ENCODE assay signal across 8 cellular contexts in the genomic region with DNA sequence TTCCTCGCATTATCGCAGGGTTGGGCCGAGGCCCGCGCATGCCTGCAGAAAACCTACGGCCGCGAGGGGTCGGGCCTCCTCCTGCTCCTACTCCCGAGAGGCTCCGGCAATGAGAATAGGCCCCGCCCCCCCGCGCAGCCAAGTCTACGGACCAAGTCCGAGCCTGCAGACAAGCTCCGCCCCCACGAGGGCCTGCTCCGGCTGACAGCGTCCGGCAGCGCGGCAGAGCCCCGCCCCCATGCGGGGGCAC. TPM values are rescaled to one million over a fixed set of nuclear protein-coding genes. Genes with fewer than 3 reads are reported as not detected.
DNase-seq lines count a peak whose midpoint lies in the region; ATAC-seq and FAIRE-seq lines count a peak whose summit lies in the region.

No MANE protein-coding gene starts in this region.

- H3K4ac ChIP-seq in mesendoderm (ENCODE audit: low read depth, low read length) = no peak overlapping the region

- H3K4me1 ChIP-seq in mesendoderm (ENCODE audit: control insufficient read depth, low read depth, low read length) = peaks cover 22% of the 10 kb centered on the region

- no peak overlapping the region for H3K56ac ChIP-seq in mesendoderm (ENCODE audit: low read length)

- peak; percentile 76 for ATAC-seq in GM19328 (IDR thresholded peaks at IDR 0.05; ENCODE audit: unreplicated experiment)

- DNase-seq in AML-193 (lab: John Stamatoyannopoulos, UW) (peak; percentile 100), HUDEP-2 (lab: John Stamatoyannopoulos, UW; ENCODE audit: unreplicated experiment in 76 of 76) (peak in 75 of 76 experiments; percentile 98 to 100 (median 100)), NOMO-1 treated with DMSO at 0.1 percent for 48 hours (lab: John Stamatoyannopoulos, UW; ENCODE audit: unreplicated experiment) (peak; percentile 98), mesendoderm (peak; percentile 100)
- peak; percentile 100 for DNase-seq in activated CD8-positive, alpha-beta memory T cell treated with anti-CD3 and anti-CD28 coated beads, Interleukin-2, amount 50 U/mL, for 48 hours
- peak; percentile 100 for DNase-seq in stimulated activated CD8-positive, alpha-beta memory T cell treated with anti-CD3 and anti-CD28 coated beads, Interleukin-15, amount 100 ng/mL, for 24 hours (ENCODE audit: low read depth)

- no peak overlapping the region for H3K4me3 ChIP-seq in mesendoderm (ENCODE audit: low read length)

- no peak overlapping the region for H2BK15ac ChIP-seq in mesendoderm (replicated peaks; ENCODE audit: low read depth)

- WGBS in mesendoderm (ENCODE audit: extremely low coverage, insufficient coverage, low lambda C conversion rate) = no CpG with 5 or more reads among the region's 25 CpGs

- H3K27me3 ChIP-seq in mesendoderm (ENCODE audit: insufficient read depth, low read length, poor library complexity) = no peaks in the 10 kb centered on the region

- peak overlapping the region; percentile 95 for H3K27ac ChIP-seq in mesendoderm (ENCODE audit: low read depth, low read length)

- H4K8ac ChIP-seq in mesendoderm (ENCODE audit: low read depth, low read length) = no peak overlapping the region

- no peaks in the 10 kb centered on the region for H3K36me3 ChIP-seq in mesendoderm (ENCODE audit: control insufficient read depth, insufficient read depth, low read length)

- H3K4me2 ChIP-seq in mesendoderm (ENCODE audit: low read length) = no peak overlapping the region

- H2BK5ac ChIP-seq in mesendoderm (ENCODE audit: low read length) = no peak overlapping the region

- H2AK5ac ChIP-seq in mesendoderm (ENCODE audit: low read length) = no peak overlapping the region

- no peak overlapping the region for H3K9ac ChIP-seq in mesendoderm (ENCODE audit: low read length)

- no peaks in the 10 kb centered on the region for H3K79me2 ChIP-seq in mesendoderm (ENCODE audit: control insufficient read depth, insufficient read depth, low read length)

- peak; percentile 93 for FAIRE-seq in endometrium (lab: Jason Lieb, UNC)

- H3K79me1 ChIP-seq in mesendoderm (ENCODE audit: low read length) = peaks cover 2% of the 10 kb centered on the region

- no peak overlapping the region for H4K5ac ChIP-seq in mesendoderm (ENCODE audit: low read length)

- H3K23ac ChIP-seq in mesendoderm (ENCODE audit: low read length) = no peak overlapping the region

- no peak overlapping the region for H3K18ac ChIP-seq in mesendoderm (ENCODE audit: low read length)

- H2BK120ac ChIP-seq in mesendoderm (ENCODE audit: low read depth, low read length) = no peak overlapping the region

RNA-seq across cellular contexts. Expression of a gene that starts 3.1 kb away (rescaled TPM):
- 4.2 TPM for polyA plus RNA-seq in mesendoderm (2013, experiment 1 of 2)
- polyA plus RNA-seq in mesendoderm (2013, experiment 2 of 2) = 5.0 TPM

RNA-seq across cellular contexts. Expression of a gene that starts 5.6 kb away (rescaled TPM):
- 51.4 TPM for polyA plus RNA-seq in mesendoderm (2013, experiment 1 of 2)
- polyA plus RNA-seq in mesendoderm (2013, experiment 2 of 2) = 52.0 TPM

RNA-seq across cellular contexts. Expression of a gene that starts 11.5 kb away (rescaled TPM):
- 5.7 TPM for polyA plus RNA-seq in mesendoderm (2013, experiment 1 of 2)
- 5.3 TPM for polyA plus RNA-seq in mesendoderm (2013, experiment 2 of 2)

RNA-seq across cellular contexts. Expression of a gene that starts 17.4 kb away (rescaled TPM):
- polyA plus RNA-seq in mesendoderm (2013, experiment 1 of 2) = 90.3 TPM
- 86.3 TPM for polyA plus RNA-seq in mesendoderm (2013, experiment 2 of 2)

RNA-seq across cellular contexts. Expression of a gene that starts 19.7 kb away (rescaled TPM):
- polyA plus RNA-seq in mesendoderm (2013, experiment 1 of 2) = 55.5 TPM
- 53.7 TPM for polyA plus RNA-seq in mesendoderm (2013, experiment 2 of 2)
